1 cellular context compared by ENCODE assay signal in the genomic region with DNA sequence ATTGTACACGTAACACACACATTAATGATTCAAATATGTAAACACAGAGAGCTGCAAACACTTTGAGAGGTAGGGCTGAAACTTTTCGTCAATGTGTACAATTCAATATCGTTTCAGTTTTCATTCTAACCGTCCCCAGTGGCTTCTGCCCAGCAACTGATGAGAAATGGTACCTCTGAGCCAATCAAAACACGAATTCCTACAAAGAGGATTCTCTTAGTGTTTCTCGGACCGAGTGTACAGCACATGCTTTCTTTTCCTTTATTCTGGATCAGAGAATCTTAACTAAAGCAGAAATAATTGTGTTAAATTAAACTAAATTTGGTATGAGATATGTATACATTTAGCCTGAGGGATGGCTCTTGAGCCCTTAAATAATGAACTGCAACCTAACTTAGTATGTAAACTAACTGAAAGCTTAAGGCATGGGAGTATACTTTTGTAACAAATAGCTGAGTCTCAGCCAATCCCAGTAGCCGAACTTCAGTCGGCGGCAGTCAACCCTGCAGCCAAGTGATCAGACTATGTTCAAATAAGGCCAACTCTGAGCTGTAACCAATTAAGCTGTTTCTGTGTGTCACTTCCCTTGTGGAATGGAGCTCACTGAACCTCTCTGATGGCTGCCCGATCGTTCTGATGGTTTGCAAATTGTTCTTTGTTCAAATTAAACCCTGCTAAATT.
A peak's percentile ranks its signal among the peaks of the same experiment; 100 is the strongest.
TF ChIP-seq lines count a peak whose summit lies in the region.

No MANE protein-coding gene starts in this region.

TF ChIP-seq in HepG2, 621 proteins besides CTCF, POLR2A, EP300 and RAD21 (continued from another document and continues in another):
- TF ChIP-seq, protein P1, sequence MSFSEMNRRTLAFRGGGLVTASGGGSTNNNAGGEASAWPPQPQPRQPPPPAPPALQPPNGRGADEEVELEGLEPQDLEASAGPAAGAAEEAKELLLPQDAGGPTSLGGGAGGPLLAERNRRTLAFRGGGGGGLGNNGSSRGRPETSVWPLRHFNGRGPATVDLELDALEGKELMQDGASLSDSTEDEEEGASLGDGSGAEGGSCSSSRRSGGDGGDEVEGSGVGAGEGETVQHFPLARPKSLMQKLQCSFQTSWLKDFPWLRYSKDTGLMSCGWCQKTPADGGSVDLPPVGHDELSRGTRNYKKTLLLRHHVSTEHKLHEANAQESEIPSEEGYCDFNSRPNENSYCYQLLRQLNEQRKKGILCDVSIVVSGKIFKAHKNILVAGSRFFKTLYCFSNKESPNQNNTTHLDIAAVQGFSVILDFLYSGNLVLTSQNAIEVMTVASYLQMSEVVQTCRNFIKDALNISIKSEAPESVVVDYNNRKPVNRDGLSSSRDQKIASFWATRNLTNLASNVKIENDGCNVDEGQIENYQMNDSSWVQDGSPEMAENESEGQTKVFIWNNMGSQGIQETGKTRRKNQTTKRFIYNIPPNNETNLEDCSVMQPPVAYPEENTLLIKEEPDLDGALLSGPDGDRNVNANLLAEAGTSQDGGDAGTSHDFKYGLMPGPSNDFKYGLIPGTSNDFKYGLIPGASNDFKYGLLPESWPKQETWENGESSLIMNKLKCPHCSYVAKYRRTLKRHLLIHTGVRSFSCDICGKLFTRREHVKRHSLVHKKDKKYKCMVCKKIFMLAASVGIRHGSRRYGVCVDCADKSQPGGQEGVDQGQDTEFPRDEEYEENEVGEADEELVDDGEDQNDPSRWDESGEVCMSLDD (CRISPR knock-in tag; IDR thresholded peaks at IDR 0.05; ENCODE audit: borderline replicate concordance): no peak
- TF ChIP-seq ZNF781 (CRISPR knock-in tag; IDR thresholded peaks at IDR 0.05; ENCODE audit: borderline replicate concordance, not compliant biosample characterization): no peak
- TF ChIP-seq BHLHE40 (IDR thresholded peaks at IDR 0.05; ENCODE audit: low read length): peak; percentile 69; the same call in 1 of the 2 replicates
- TF ChIP-seq ZNF430 (CRISPR knock-in tag; IDR thresholded peaks at IDR 0.05): 0 out of 2 replicates have a peak, but pooled peaks have one; percentile 0
- TF ChIP-seq IKZF4 (CRISPR knock-in tag; IDR thresholded peaks at IDR 0.05; ENCODE audit: borderline replicate concordance, low read depth, not compliant biosample characterization): no peak
- TF ChIP-seq SAP130 (CRISPR knock-in tag; IDR thresholded peaks at IDR 0.05; ENCODE audit: low read depth): peak; percentile 65
- TF ChIP-seq FOXK1 (CRISPR knock-in tag; IDR thresholded peaks at IDR 0.05; ENCODE audit: borderline replicate concordance, low read depth): peak; percentile 34; the same call in 1 of the 2 replicates
- TF ChIP-seq IKZF1 (IDR thresholded peaks at IDR 0.05): no peak
- peak; percentile 99 for TF ChIP-seq RFX5 (IDR thresholded peaks at IDR 0.05; ENCODE audit: low read depth, low read length)
- TF ChIP-seq MBD4 (IDR thresholded peaks at IDR 0.05; ENCODE audit: borderline replicate concordance, low read length): no peak
- peak; percentile 92 for TF ChIP-seq MIXL1 (CRISPR knock-in tag; IDR thresholded peaks at IDR 0.05)
- TF ChIP-seq ONECUT2 (CRISPR knock-in tag; IDR thresholded peaks at IDR 0.05): no peak
- TF ChIP-seq, protein P2, sequence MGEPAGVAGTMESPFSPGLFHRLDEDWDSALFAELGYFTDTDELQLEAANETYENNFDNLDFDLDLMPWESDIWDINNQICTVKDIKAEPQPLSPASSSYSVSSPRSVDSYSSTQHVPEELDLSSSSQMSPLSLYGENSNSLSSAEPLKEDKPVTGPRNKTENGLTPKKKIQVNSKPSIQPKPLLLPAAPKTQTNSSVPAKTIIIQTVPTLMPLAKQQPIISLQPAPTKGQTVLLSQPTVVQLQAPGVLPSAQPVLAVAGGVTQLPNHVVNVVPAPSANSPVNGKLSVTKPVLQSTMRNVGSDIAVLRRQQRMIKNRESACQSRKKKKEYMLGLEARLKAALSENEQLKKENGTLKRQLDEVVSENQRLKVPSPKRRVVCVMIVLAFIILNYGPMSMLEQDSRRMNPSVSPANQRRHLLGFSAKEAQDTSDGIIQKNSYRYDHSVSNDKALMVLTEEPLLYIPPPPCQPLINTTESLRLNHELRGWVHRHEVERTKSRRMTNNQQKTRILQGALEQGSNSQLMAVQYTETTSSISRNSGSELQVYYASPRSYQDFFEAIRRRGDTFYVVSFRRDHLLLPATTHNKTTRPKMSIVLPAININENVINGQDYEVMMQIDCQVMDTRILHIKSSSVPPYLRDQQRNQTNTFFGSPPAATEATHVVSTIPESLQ (CRISPR knock-in tag; conservative IDR thresholded peaks at IDR 0.05): no peak
- TF ChIP-seq PHF21A (CRISPR knock-in tag; IDR thresholded peaks at IDR 0.05): peak; percentile 71
- TF ChIP-seq HDAC2 (CRISPR knock-in tag; IDR thresholded peaks at IDR 0.05): 0 out of 2 replicates have a peak, but pooled peaks have one; percentile 69
- TF ChIP-seq RBFOX2 (IDR thresholded peaks at IDR 0.05; ENCODE audit: low read depth, low read length): 0 out of 2 replicates have a peak, but pooled peaks have one; percentile 36
- peak; percentile 61 for TF ChIP-seq ZFY (CRISPR knock-in tag; IDR thresholded peaks at IDR 0.05)
- TF ChIP-seq, protein P3, sequence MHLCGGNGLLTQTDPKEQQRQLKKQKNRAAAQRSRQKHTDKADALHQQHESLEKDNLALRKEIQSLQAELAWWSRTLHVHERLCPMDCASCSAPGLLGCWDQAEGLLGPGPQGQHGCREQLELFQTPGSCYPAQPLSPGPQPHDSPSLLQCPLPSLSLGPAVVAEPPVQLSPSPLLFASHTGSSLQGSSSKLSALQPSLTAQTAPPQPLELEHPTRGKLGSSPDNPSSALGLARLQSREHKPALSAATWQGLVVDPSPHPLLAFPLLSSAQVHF (CRISPR knock-in tag; IDR thresholded peaks at IDR 0.05): no peak
- TF ChIP-seq NR2F6 (IDR thresholded peaks at IDR 0.05): peak; percentile 31; the same call in 1 of the 2 replicates
- TF ChIP-seq NR2F6 (CRISPR knock-in tag; IDR thresholded peaks at IDR 0.05): peak; percentile 49; the same call in 1 of the 2 replicates
- TF ChIP-seq ATF1 (CRISPR knock-in tag; IDR thresholded peaks at IDR 0.05): peak; percentile 96
- no peak for TF ChIP-seq GFI1 (CRISPR knock-in tag; IDR thresholded peaks at IDR 0.05; ENCODE audit: borderline replicate concordance)
- TF ChIP-seq, protein P4, sequence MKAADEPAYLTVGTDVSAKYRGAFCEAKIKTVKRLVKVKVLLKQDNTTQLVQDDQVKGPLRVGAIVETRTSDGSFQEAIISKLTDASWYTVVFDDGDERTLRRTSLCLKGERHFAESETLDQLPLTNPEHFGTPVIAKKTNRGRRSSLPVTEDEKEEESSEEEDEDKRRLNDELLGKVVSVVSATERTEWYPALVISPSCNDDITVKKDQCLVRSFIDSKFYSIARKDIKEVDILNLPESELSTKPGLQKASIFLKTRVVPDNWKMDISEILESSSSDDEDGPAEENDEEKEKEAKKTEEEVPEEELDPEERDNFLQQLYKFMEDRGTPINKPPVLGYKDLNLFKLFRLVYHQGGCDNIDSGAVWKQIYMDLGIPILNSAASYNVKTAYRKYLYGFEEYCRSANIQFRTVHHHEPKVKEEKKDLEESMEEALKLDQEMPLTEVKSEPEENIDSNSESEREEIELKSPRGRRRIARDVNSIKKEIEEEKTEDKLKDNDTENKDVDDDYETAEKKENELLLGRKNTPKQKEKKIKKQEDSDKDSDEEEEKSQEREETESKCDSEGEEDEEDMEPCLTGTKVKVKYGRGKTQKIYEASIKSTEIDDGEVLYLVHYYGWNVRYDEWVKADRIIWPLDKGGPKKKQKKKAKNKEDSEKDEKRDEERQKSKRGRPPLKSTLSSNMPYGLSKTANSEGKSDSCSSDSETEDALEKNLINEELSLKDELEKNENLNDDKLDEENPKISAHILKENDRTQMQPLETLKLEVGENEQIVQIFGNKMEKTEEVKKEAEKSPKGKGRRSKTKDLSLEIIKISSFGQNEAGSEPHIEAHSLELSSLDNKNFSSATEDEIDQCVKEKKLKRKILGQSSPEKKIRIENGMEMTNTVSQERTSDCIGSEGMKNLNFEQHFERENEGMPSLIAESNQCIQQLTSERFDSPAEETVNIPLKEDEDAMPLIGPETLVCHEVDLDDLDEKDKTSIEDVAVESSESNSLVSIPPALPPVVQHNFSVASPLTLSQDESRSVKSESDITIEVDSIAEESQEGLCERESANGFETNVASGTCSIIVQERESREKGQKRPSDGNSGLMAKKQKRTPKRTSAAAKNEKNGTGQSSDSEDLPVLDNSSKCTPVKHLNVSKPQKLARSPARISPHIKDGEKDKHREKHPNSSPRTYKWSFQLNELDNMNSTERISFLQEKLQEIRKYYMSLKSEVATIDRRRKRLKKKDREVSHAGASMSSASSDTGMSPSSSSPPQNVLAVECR (CRISPR knock-in tag; IDR thresholded peaks at IDR 0.05; ENCODE audit: borderline replicate concordance): 0 out of 2 replicates have a peak, but pooled peaks have one; percentile 8
- no peak for TF ChIP-seq FOXP1 (IDR thresholded peaks at IDR 0.05)
- TF ChIP-seq FOXP1 (CRISPR knock-in tag; IDR thresholded peaks at IDR 0.05): no peak
- TF ChIP-seq ZMYM3 (CRISPR knock-in tag; IDR thresholded peaks at IDR 0.05): no peak
- no peak for TF ChIP-seq SOX6 (IDR thresholded peaks at IDR 0.05)
- no peak for TF ChIP-seq SOX6 (CRISPR knock-in tag; IDR thresholded peaks at IDR 0.05)
- peak; percentile 64 for TF ChIP-seq HDAC1 (CRISPR knock-in tag; IDR thresholded peaks at IDR 0.05)
- no peak for TF ChIP-seq TCF7 (IDR thresholded peaks at IDR 0.05; ENCODE audit: low read depth)
- TF ChIP-seq ZNF776 (CRISPR knock-in tag; IDR thresholded peaks at IDR 0.05): no peak
- TF ChIP-seq KMT2A (CRISPR knock-in tag; IDR thresholded peaks at IDR 0.05): no peak
- TF ChIP-seq IRF2 (CRISPR knock-in tag; IDR thresholded peaks at IDR 0.05): peak; percentile 62
- TF ChIP-seq SATB2 (CRISPR knock-in tag; IDR thresholded peaks at IDR 0.05): no peak
- no peak for TF ChIP-seq NONO (IDR thresholded peaks at IDR 0.05)
- no peak for TF ChIP-seq NONO (CRISPR knock-in tag; conservative IDR thresholded peaks at IDR 0.05)
- TF ChIP-seq KLF12 (CRISPR knock-in tag; IDR thresholded peaks at IDR 0.05; ENCODE audit: borderline replicate concordance): peak; percentile 70; the same call in 1 of the 2 replicates
- peak; percentile 84; the same call in 1 of the 2 replicates for TF ChIP-seq ZNF556 (CRISPR knock-in tag; IDR thresholded peaks at IDR 0.05; ENCODE audit: borderline replicate concordance)
- no peak for TF ChIP-seq ZNF230 (CRISPR knock-in tag; IDR thresholded peaks at IDR 0.05)
- TF ChIP-seq, protein P5, sequence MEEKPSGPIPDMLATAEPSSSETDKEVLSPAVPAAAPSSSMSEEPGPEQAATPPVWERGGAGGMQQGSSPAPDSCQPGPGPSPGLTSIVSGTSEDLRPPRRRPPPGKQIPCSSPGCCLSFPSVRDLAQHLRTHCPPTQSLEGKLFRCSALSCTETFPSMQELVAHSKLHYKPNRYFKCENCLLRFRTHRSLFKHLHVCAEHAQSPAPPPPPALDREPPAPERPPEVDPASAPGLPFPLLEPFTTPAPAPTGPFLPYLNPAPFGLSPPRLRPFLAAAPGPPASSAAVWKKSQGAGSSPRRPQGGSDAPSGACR (CRISPR knock-in tag; IDR thresholded peaks at IDR 0.05): 0 out of 2 replicates have a peak, but pooled peaks have one; percentile 4
- TF ChIP-seq, protein P6, sequence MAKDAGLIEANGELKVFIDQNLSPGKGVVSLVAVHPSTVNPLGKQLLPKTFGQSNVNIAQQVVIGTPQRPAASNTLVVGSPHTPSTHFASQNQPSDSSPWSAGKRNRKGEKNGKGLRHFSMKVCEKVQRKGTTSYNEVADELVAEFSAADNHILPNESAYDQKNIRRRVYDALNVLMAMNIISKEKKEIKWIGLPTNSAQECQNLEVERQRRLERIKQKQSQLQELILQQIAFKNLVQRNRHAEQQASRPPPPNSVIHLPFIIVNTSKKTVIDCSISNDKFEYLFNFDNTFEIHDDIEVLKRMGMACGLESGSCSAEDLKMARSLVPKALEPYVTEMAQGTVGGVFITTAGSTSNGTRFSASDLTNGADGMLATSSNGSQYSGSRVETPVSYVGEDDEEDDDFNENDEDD (CRISPR knock-in tag; IDR thresholded peaks at IDR 0.05; ENCODE audit: borderline replicate concordance): peak; percentile 79; the same call in 1 of the 2 replicates
- no peak for TF ChIP-seq SSRP1 (CRISPR knock-in tag; IDR thresholded peaks at IDR 0.05)
- peak; percentile 43; the same call in 1 of the 2 replicates for TF ChIP-seq ZNF331 (CRISPR knock-in tag; IDR thresholded peaks at IDR 0.05)
- TF ChIP-seq, protein P7, sequence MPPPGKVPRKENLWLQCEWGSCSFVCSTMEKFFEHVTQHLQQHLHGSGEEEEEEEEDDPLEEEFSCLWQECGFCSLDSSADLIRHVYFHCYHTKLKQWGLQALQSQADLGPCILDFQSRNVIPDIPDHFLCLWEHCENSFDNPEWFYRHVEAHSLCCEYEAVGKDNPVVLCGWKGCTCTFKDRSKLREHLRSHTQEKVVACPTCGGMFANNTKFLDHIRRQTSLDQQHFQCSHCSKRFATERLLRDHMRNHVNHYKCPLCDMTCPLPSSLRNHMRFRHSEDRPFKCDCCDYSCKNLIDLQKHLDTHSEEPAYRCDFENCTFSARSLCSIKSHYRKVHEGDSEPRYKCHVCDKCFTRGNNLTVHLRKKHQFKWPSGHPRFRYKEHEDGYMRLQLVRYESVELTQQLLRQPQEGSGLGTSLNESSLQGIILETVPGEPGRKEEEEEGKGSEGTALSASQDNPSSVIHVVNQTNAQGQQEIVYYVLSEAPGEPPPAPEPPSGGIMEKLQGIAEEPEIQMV (CRISPR knock-in tag; IDR thresholded peaks at IDR 0.05; ENCODE audit: low read depth): 0 out of 2 replicates have a peak, but pooled peaks have one; percentile 48
- no peak for TF ChIP-seq REXO4 (CRISPR knock-in tag; IDR thresholded peaks at IDR 0.05; ENCODE audit: borderline replicate concordance)
- no peak for TF ChIP-seq RAD51 (IDR thresholded peaks at IDR 0.05; ENCODE audit: borderline replicate concordance)
- 0 out of 2 replicates have a peak, but pooled peaks have one; percentile 19 for TF ChIP-seq MXD4 (CRISPR knock-in tag; IDR thresholded peaks at IDR 0.05)
- TF ChIP-seq ZNF577 (CRISPR knock-in tag; IDR thresholded peaks at IDR 0.05; ENCODE audit: borderline replicate concordance, low read depth): no peak
- TF ChIP-seq, protein P8, sequence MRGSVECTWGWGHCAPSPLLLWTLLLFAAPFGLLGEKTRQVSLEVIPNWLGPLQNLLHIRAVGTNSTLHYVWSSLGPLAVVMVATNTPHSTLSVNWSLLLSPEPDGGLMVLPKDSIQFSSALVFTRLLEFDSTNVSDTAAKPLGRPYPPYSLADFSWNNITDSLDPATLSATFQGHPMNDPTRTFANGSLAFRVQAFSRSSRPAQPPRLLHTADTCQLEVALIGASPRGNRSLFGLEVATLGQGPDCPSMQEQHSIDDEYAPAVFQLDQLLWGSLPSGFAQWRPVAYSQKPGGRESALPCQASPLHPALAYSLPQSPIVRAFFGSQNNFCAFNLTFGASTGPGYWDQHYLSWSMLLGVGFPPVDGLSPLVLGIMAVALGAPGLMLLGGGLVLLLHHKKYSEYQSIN (CRISPR knock-in tag; IDR thresholded peaks at IDR 0.05; ENCODE audit: borderline replicate concordance): no peak
- TF ChIP-seq KAT8 (CRISPR knock-in tag; IDR thresholded peaks at IDR 0.05): 0 out of 2 replicates have a peak, but pooled peaks have one; percentile 31
